ENCODE assay signal across 8 cellular contexts in genomic region chr14:74301594-74302159, GRCh38. TPM values are rescaled to one million over a fixed set of nuclear protein-coding genes. Genes with fewer than 3 reads are reported as not detected.
DNase-seq lines count a peak whose midpoint lies in the region; TF ChIP-seq lines count a peak whose summit lies in the region.

No MANE protein-coding gene starts in this region.

- H3K4me3 Mint-ChIP-seq in nephron progenitor cell: peak overlapping the region; percentile 99

- H3K27me3 ChIP-seq in BE2C (no peaks in the 10 kb centered on the region), NT2/D1 (ENCODE audit: insufficient read depth, insufficient read length) (no peaks in the 10 kb centered on the region), ectodermal cell (ENCODE audit: control insufficient read depth, insufficient read depth, low read length, poor library complexity, severe bottlenecking) (no peaks in the 10 kb centered on the region)

- no peaks in the 10 kb centered on the region for H3K9me3 ChIP-seq in BE2C
- H3K9me3 ChIP-seq in NT2/D1 (ENCODE audit: insufficient read depth, low read length): no peaks in the 10 kb centered on the region
- no peaks in the 10 kb centered on the region for H3K9me3 ChIP-seq in ectodermal cell (ENCODE audit: control insufficient read depth, low read length)

- H3K9me3 Mint-ChIP-seq in nephron progenitor cell: no peaks in the 10 kb centered on the region

- H3K36me3 Mint-ChIP-seq in nephron progenitor cell (ENCODE audit: low read depth): peaks cover 28% of the 10 kb centered on the region

- H3K9ac ChIP-seq in NT2/D1 (ENCODE audit: insufficient read length, low read depth): peak overlapping the region; percentile 87

- no peaks in the 10 kb centered on the region for H3K27me3 Mint-ChIP-seq in nephron progenitor cell (ENCODE audit: low read depth, poor library complexity)

- peaks cover 32% of the 10 kb centered on the region for H3K4me1 Mint-ChIP-seq in nephron progenitor cell

- H3K4me3 ChIP-seq in BE2C (ENCODE audit: low read depth, low read length): peak overlapping the region; percentile 83
- peak overlapping the region; percentile 81 for H3K4me3 ChIP-seq in NT2/D1 (ENCODE audit: insufficient read length, low read depth)
- peak overlapping the region; percentile 87 for H3K4me3 ChIP-seq in ectodermal cell (ENCODE audit: insufficient read depth, low read depth, low read length)

- H3K27ac Mint-ChIP-seq in nephron progenitor cell: peak overlapping the region; percentile 96

- H3K27ac ChIP-seq in ectodermal cell (ENCODE audit: insufficient read depth, low read depth, low read length, poor library complexity, severe bottlenecking): no peak overlapping the region

- TF ChIP-seq CTCF in BE2C (IDR thresholded peaks at IDR 0.05; ENCODE audit: low read depth, low read length): no peak
- no peak for TF ChIP-seq CTCF in nephron progenitor cell (IDR thresholded peaks at IDR 0.05)
- no peak for TF ChIP-seq CTCF in GM20000 (IDR thresholded peaks at IDR 0.05; ENCODE audit: extremely low read depth, missing control alignments)

- DNase-seq in BE2C (no peak), NT2/D1 (ENCODE audit: low read depth, low spot score) (no peak), nephron progenitor cell (no peak), NCI-H226 (no peak), GM20000 (ENCODE audit: low spot score) (no peak), NCI-H2171 treated with DMSO at 0.1 percent for 48 hours (lab: John Stamatoyannopoulos, UW) (no peak), NCI-H146 treated with DMSO at 0.1 percent for 48 hours (lab: John Stamatoyannopoulos, UW; ENCODE audit: unreplicated experiment) (no peak)

- H3K4me1 ChIP-seq in BE2C (no peaks in the 10 kb centered on the region), NT2/D1 (ENCODE audit: insufficient read depth, insufficient read length) (peaks cover 9% of the 10 kb centered on the region), ectodermal cell (ENCODE audit: control insufficient read depth, insufficient read depth, low read length) (peaks cover 9% of the 10 kb centered on the region)

- H3K36me3 ChIP-seq in BE2C (peaks cover 12% of the 10 kb centered on the region), NT2/D1 (ENCODE audit: insufficient read depth, insufficient read length, low read length) (peaks cover 34% of the 10 kb centered on the region), ectodermal cell (ENCODE audit: control insufficient read depth, insufficient read depth, low read length) (peaks cover 10% of the 10 kb centered on the region)

- 15 to 27% methylated on average over 22 of the region's 22 CpGs for whole genome bisulfite sequencing in ectodermal cell, 2 experiments

RNA-seq across cellular contexts. Expression of gene ABCD4, which starts 1.1 kb away (rescaled TPM):
- polyA plus RNA-seq in BE2C (2012; ENCODE audit: insufficient read depth, insufficient read length, low read depth): 59.7 TPM
- polyA plus RNA-seq in ectodermal cell (2013, experiment 1 of 4): 115 TPM
- 102 TPM for polyA plus RNA-seq in ectodermal cell (2013, experiment 2 of 4)
- 88.6 TPM for polyA plus RNA-seq in ectodermal cell (2013, experiment 3 of 4)
- polyA plus RNA-seq in ectodermal cell (2013, experiment 4 of 4): 103 TPM

RNA-seq across cellular contexts. Expression of gene VRTN, which starts 46.6 kb away (rescaled TPM):
- not detected for polyA plus RNA-seq in BE2C (2012; ENCODE audit: insufficient read depth, insufficient read length, low read depth)
- 23.9 TPM for polyA plus RNA-seq in ectodermal cell (2013, experiment 1 of 4)
- 20.2 TPM for polyA plus RNA-seq in ectodermal cell (2013, experiment 2 of 4)
- polyA plus RNA-seq in ectodermal cell (2013, experiment 3 of 4): 13.3 TPM
- polyA plus RNA-seq in ectodermal cell (2013, experiment 4 of 4): 15.0 TPM
